Comparison of ENCODE assay signal across 1 cellular context in genomic region chr19:8403098-8403819, GRCh38.
TF ChIP-seq lines count a peak whose summit lies in the region.

No MANE protein-coding gene starts in this region.

TF ChIP-seq in HepG2, 621 proteins besides CTCF, POLR2A, EP300 and RAD21:
- no peak for TF ChIP-seq STAT5B (CRISPR knock-in tag; IDR thresholded peaks at IDR 0.05)
- 0 out of 2 replicates have a peak, but pooled peaks have one; percentile 29 for TF ChIP-seq RBFOX2 (IDR thresholded peaks at IDR 0.05; ENCODE audit: low read depth, low read length)
- TF ChIP-seq, protein P1, sequence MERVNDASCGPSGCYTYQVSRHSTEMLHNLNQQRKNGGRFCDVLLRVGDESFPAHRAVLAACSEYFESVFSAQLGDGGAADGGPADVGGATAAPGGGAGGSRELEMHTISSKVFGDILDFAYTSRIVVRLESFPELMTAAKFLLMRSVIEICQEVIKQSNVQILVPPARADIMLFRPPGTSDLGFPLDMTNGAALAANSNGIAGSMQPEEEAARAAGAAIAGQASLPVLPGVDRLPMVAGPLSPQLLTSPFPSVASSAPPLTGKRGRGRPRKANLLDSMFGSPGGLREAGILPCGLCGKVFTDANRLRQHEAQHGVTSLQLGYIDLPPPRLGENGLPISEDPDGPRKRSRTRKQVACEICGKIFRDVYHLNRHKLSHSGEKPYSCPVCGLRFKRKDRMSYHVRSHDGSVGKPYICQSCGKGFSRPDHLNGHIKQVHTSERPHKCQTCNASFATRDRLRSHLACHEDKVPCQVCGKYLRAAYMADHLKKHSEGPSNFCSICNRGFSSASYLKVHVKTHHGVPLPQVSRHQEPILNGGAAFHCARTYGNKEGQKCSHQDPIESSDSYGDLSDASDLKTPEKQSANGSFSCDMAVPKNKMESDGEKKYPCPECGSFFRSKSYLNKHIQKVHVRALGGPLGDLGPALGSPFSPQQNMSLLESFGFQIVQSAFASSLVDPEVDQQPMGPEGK (CRISPR knock-in tag; IDR thresholded peaks at IDR 0.05): no peak
